ENCODE assay signal across 9 cellular contexts in the genomic region with DNA sequence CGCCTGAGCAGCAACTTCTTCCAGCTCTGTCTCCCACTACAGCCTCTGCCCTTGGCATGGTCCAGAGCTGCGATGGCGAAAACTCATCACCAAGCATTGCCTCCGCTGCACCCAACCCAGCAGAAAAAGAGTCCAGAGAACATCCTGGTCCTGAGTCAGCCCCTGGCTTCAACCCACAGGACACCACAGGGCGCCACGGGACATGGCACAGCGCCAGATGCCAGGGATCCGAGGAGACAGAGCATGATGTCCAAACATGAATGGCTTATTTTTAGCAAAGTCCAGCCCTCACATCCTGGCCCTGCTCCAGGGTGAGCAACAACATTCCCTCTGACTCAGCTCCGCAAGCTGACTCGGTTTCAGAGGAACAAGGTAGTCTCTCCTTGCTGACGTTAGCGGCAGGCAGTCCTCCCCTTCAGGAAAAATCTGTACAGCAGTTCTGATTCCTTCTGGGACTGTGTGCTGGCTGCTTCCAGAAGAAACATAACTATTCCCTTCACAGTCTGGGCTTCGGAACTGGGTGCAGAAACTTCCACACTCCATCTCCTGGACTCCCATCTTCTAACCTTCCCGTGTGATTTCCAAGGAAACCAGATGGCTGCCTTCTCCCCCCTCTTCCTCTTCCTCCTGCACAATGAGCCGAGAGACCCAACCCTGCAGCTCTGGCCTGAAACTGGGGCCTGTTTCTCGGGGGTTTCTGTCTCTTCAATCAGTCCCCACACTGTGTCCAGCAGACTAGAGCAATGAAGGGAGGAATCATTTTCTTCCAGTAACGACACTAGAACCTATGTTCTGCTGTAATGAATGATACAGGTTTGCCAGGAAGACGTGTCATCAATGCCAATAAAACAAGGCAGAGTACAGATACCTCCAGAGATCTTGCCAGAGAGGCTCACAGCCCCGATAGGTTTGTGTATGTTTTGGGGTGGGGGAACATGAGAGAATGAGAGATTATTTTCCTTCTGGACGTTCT.
DNase-seq lines count a peak whose midpoint lies in the region; ATAC-seq and TF ChIP-seq lines count a peak whose summit lies in the region.
"Had no signal": no experiment of that assay in that cellular context is flagged by ENCODE, and none has a peak within 500 bp of the region (broad histone marks: within the 10 kb centered on the region; RNA-seq: fewer than 3 reads in every experiment).

No MANE protein-coding gene starts in this region.

- H3K27me3 ChIP-seq in NT2/D1 (ENCODE audit: insufficient read depth, insufficient read length) = no peaks in the 10 kb centered on the region
- H3K27me3 ChIP-seq in endodermal cell (ENCODE audit: control insufficient read depth, insufficient read depth, low read length, poor library complexity, severe bottlenecking) = no peaks in the 10 kb centered on the region
- H3K27me3 ChIP-seq in aorta (ENCODE audit: control insufficient read depth in 1 of 2, insufficient read depth in 2 of 2, low read length in 1 of 2) = no peaks in the 10 kb centered on the region

- H3K4me3 ChIP-seq in NT2/D1 (ENCODE audit: insufficient read length, low read depth) (no peak overlapping the region), endodermal cell (ENCODE audit: low read length) (no peak overlapping the region), aorta (ENCODE audit: low read length in 2 of 2) (no peak overlapping the region)

- no peak for TF ChIP-seq CTCF in endodermal cell (conservative IDR thresholded peaks at IDR 0.05)

- ATAC-seq in aorta (ENCODE audit: low FRiP score) = peak; percentile 96
- ATAC-seq in activated CD8-positive, alpha-beta T cell treated with anti-CD3 and anti-CD28 coated beads, Interleukin-2, amount 10 ng/mL, durations not matched to agents 7 days and 5 days = no peak
- no peak for ATAC-seq in stimulated activated effector memory CD8-positive, alpha-beta T cell treated with anti-CD3 and anti-CD28 coated beads, Interleukin-12 subunit alpha, Interleukin-12 subunit beta, amount 100 ng/mL, for 72 hours

- H3K27me3 Mint-ChIP-seq in endodermal cell (ENCODE audit: insufficient read depth) = no peaks in the 10 kb centered on the region
- H3K27me3 Mint-ChIP-seq in activated CD8-positive, alpha-beta T cell treated with anti-CD3 and anti-CD28 coated beads, Interleukin-2, amount 10 ng/mL, durations not matched to agents 7 days and 5 days (ENCODE audit: low read depth) = no peaks in the 10 kb centered on the region

- H3K4me1 ChIP-seq in NT2/D1 (ENCODE audit: insufficient read depth, insufficient read length) (peaks cover 9% of the 10 kb centered on the region), endodermal cell (ENCODE audit: control insufficient read depth, insufficient read depth, low read length) (no peaks in the 10 kb centered on the region), aorta (ENCODE audit: control insufficient read depth in 1 of 2, insufficient read depth in 2 of 2, low read length in 2 of 2) (peaks cover 0 to 3% of the 10 kb centered on the region in 2 donors)

- H3K36me3 Mint-ChIP-seq in endodermal cell (ENCODE audit: low read depth) = no peaks in the 10 kb centered on the region
- no peaks in the 10 kb centered on the region for H3K36me3 Mint-ChIP-seq in activated CD8-positive, alpha-beta T cell treated with anti-CD3 and anti-CD28 coated beads, Interleukin-2, amount 10 ng/mL, durations not matched to agents 7 days and 5 days (ENCODE audit: low read depth)
- no peaks in the 10 kb centered on the region for H3K36me3 Mint-ChIP-seq in stimulated activated effector memory CD8-positive, alpha-beta T cell treated with anti-CD3 and anti-CD28 coated beads, Interleukin-12 subunit alpha, Interleukin-12 subunit beta, amount 100 ng/mL, for 72 hours

- H3K36me3 ChIP-seq in NT2/D1 (ENCODE audit: insufficient read depth, insufficient read length, low read length) = no peaks in the 10 kb centered on the region
- no peaks in the 10 kb centered on the region for H3K36me3 ChIP-seq in endodermal cell (ENCODE audit: control insufficient read depth, insufficient read depth, low read length)
- H3K36me3 ChIP-seq in aorta (ENCODE audit: control insufficient read depth in 1 of 2, insufficient read depth in 2 of 2, low read length in 1 of 2) = no peaks in the 10 kb centered on the region

- intact Hi-C loops in aorta (cut with DNase I) = loop anchor here in 1 of 2 donors (5.0 kb wide), 2 partner anchors 70 to 500 kb away; no protein-coding TSS in a partner anchor

- H3K9me3 Mint-ChIP-seq in endodermal cell = no peaks in the 10 kb centered on the region
- H3K9me3 Mint-ChIP-seq in activated CD8-positive, alpha-beta T cell treated with anti-CD3 and anti-CD28 coated beads, Interleukin-2, amount 10 ng/mL, durations not matched to agents 7 days and 5 days (ENCODE audit: insufficient read depth) = no peaks in the 10 kb centered on the region
- H3K9me3 Mint-ChIP-seq in stimulated activated effector memory CD8-positive, alpha-beta T cell treated with anti-CD3 and anti-CD28 coated beads, Interleukin-12 subunit alpha, Interleukin-12 subunit beta, amount 100 ng/mL, for 72 hours = no peaks in the 10 kb centered on the region

- 92 to 93% methylated on average over 18 to 20 of the region's 20 CpGs for WGBS in endodermal cell (ENCODE audit: insufficient coverage in 1 of 2, insufficient read length in 1 of 2), 2 experiments
- 3 to 4% methylated on average over 20 of the region's 20 CpGs for WGBS in aorta, 2 donors

- H3K27ac ChIP-seq in endodermal cell (ENCODE audit: low read depth, low read length) (no peak overlapping the region), aorta (ENCODE audit: low read depth in 1 of 2, low read length in 2 of 2) (peak overlapping the region; percentile 94 to 99)
- H3K27ac ChIP-seq: HL-60 had no signal

- peaks cover 2% of the 10 kb centered on the region for H3K4me1 Mint-ChIP-seq in endodermal cell
- peaks cover 5% of the 10 kb centered on the region for H3K4me1 Mint-ChIP-seq in activated CD8-positive, alpha-beta T cell treated with anti-CD3 and anti-CD28 coated beads, Interleukin-2, amount 10 ng/mL, durations not matched to agents 7 days and 5 days (ENCODE audit: low read depth)
- H3K4me1 Mint-ChIP-seq in stimulated activated effector memory CD8-positive, alpha-beta T cell treated with anti-CD3 and anti-CD28 coated beads, Interleukin-12 subunit alpha, Interleukin-12 subunit beta, amount 100 ng/mL, for 72 hours = no peaks in the 10 kb centered on the region

- no peak overlapping the region for H3K4me3 Mint-ChIP-seq in endodermal cell
- H3K4me3 Mint-ChIP-seq in activated CD8-positive, alpha-beta T cell treated with anti-CD3 and anti-CD28 coated beads, Interleukin-2, amount 10 ng/mL, durations not matched to agents 7 days and 5 days = no peak overlapping the region
- no peak overlapping the region for H3K4me3 Mint-ChIP-seq in stimulated activated effector memory CD8-positive, alpha-beta T cell treated with anti-CD3 and anti-CD28 coated beads, Interleukin-12 subunit alpha, Interleukin-12 subunit beta, amount 100 ng/mL, for 72 hours

- peak; percentile 15 for DNase-seq in DMS153 treated with DMSO at 0.1 percent for 48 hours (lab: John Stamatoyannopoulos, UW; ENCODE audit: unreplicated experiment)
- no peak for DNase-seq in NT2/D1 (ENCODE audit: low read depth, low spot score)
- DNase-seq in endodermal cell = peak; percentile 44
- peak; percentile 94 for DNase-seq in midbrain (lab: John Stamatoyannopoulos, UW)
- DNase-seq in aorta = peak; percentile 99 to 100
- no peak for DNase-seq in activated CD8-positive, alpha-beta T cell treated with anti-CD3 and anti-CD28 coated beads, Interleukin-2, amount 10 ng/mL, durations not matched to agents 7 days and 5 days
- no peak for DNase-seq in T-helper 2 cell
- no peak for DNase-seq in stimulated activated effector memory CD8-positive, alpha-beta T cell treated with anti-CD3 and anti-CD28 coated beads, Interleukin-12 subunit alpha, Interleukin-12 subunit beta, amount 100 ng/mL, for 72 hours (ENCODE audit: low spot score in 2 of 2)

- H3K9me3 ChIP-seq in NT2/D1 (ENCODE audit: insufficient read depth, low read length) (no peaks in the 10 kb centered on the region), endodermal cell (ENCODE audit: control insufficient read depth, low read length) (no peaks in the 10 kb centered on the region), aorta (ENCODE audit: control insufficient read depth, low read length) (no peaks in the 10 kb centered on the region)

- H3K27ac Mint-ChIP-seq in endodermal cell = no peak overlapping the region
- H3K27ac Mint-ChIP-seq in activated CD8-positive, alpha-beta T cell treated with anti-CD3 and anti-CD28 coated beads, Interleukin-2, amount 10 ng/mL, durations not matched to agents 7 days and 5 days = no peak overlapping the region
- H3K27ac Mint-ChIP-seq in stimulated activated effector memory CD8-positive, alpha-beta T cell treated with anti-CD3 and anti-CD28 coated beads, Interleukin-12 subunit alpha, Interleukin-12 subunit beta, amount 100 ng/mL, for 72 hours = no peak overlapping the region

- POLR2A ChIA-PET in activated CD8-positive, alpha-beta T cell treated with anti-CD3 and anti-CD28 coated beads, Interleukin-2, amount 10 ng/mL, durations not matched to agents 7 days and 5 days (lab: Charles Lee) = interaction anchor here (1.9 kb wide), 1 partner anchor 14 kb away, joined by 6 read pairs; no protein-coding TSS in a partner anchor

- CTCF ChIA-PET in activated CD8-positive, alpha-beta T cell treated with anti-CD3 and anti-CD28 coated beads, Interleukin-2, amount 10 ng/mL, durations not matched to agents 7 days and 5 days (lab: Charles Lee) = no interaction called here

- H3K9ac ChIP-seq in NT2/D1 (ENCODE audit: insufficient read length, low read depth) (peak overlapping the region; percentile 37), endodermal cell (ENCODE audit: extremely low read depth, low read length, poor library complexity, severe bottlenecking) (no peak overlapping the region)

Comparison
In these comparisons a context has a peak if more than half of its experiments do, and no peak if none do; other contexts are left out.
1. DNase-seq: peak in DMS153 treated with DMSO at 0.1 percent for 48 hours (single experiment), endodermal cell (single experiment), midbrain (single experiment) and aorta (2 of 2); none in NT2/D1 (single experiment), activated CD8-positive, alpha-beta T cell treated with anti-CD3 and anti-CD28 coated beads, Interleukin-2, amount 10 ng/mL, durations not matched to agents 7 days and 5 days (single experiment), T-helper 2 cell (0 of 5) and stimulated activated effector memory CD8-positive, alpha-beta T cell treated with anti-CD3 and anti-CD28 coated beads, Interleukin-12 subunit alpha, Interleukin-12 subunit beta, amount 100 ng/mL, for 72 hours (0 of 2).